In genomic region chr10:31650010-31650409, GRCh38 we compare ENCODE assay signal across 10 cellular contexts.
DNase-seq lines count a peak whose midpoint lies in the region; ATAC-seq, FAIRE-seq and TF ChIP-seq lines count a peak whose summit lies in the region.
"Had no signal": no experiment of that assay in that cellular context is flagged by ENCODE, and none has a peak within 500 bp of the region (broad histone marks: within the 10 kb centered on the region; RNA-seq: fewer than 3 reads in every experiment).

No MANE protein-coding gene starts in this region.

- intact Hi-C loops in HCT116 (cut with micrococcal nuclease) (no loop called here), kidney (cut with DNase I) (no loop called here)

- H3K4me1 ChIP-seq in HCT116 (ENCODE audit: control insufficient read depth in 1 of 2, insufficient read depth in 2 of 2, low read length in 2 of 2) (peaks cover 0 to 25% of the 10 kb centered on the region in 2 experiments; a peak in 2 of 4 replicates), kidney (ENCODE audit: control insufficient read depth in 1 of 2, insufficient read depth in 1 of 2, low read depth in 1 of 2, low read length in 2 of 2) (no peaks in the 10 kb centered on the region), stomach smooth muscle (ENCODE audit: control insufficient read depth, insufficient read depth, low read length) (peaks cover 5% of the 10 kb centered on the region)

- CTCF ChIA-PET in HCT116 (lab: Charles Lee), result no interaction called here

- in situ Hi-C loops in GM13977 (cut with MboI; ENCODE audit: low pct_unique_long_range_greater_than_20kb, low sequenced_read_pairs, unreplicated experiment), result no loop called here

- H3K79me2 ChIP-seq in HCT116 (ENCODE audit: insufficient read depth, low read length), result no peaks in the 10 kb centered on the region

- no peak for TF ChIP-seq RAD21 in HCT116 (IDR thresholded peaks at IDR 0.05; ENCODE audit: low read depth)

- no peak overlapping the region for H3K4me3 ChIP-seq in HCT116 (replicated peaks in 1 of 2; ENCODE audit: low read depth in 1 of 2, low read length in 2 of 2)
- H3K4me3 ChIP-seq in kidney (ENCODE audit: low read length in 2 of 2), result peak overlapping the region in 1 of 2 donors; percentile 26
- peak overlapping the region; percentile 59 to 62 for H3K4me3 ChIP-seq in stomach smooth muscle (ENCODE audit: low read length in 2 of 2)

- H3K9ac ChIP-seq in HCT116 (ENCODE audit: low read length), result no peak overlapping the region
- no peak overlapping the region for H3K9ac ChIP-seq in kidney (ENCODE audit: low read length in 2 of 2)
- H3K9ac ChIP-seq in stomach smooth muscle (ENCODE audit: low read length in 2 of 2), result peak overlapping the region; percentile 7 to 50

- H3K36me3 ChIP-seq in HCT116 (ENCODE audit: control insufficient read depth in 1 of 2, insufficient read depth in 2 of 2, low read length in 2 of 2), result no peaks in the 10 kb centered on the region
- no peaks in the 10 kb centered on the region for H3K36me3 ChIP-seq in kidney (ENCODE audit: control insufficient read depth in 1 of 2, insufficient read depth in 2 of 2, low read length in 2 of 2)
- no peaks in the 10 kb centered on the region for H3K36me3 ChIP-seq in stomach smooth muscle (ENCODE audit: control insufficient read depth in 2 of 2, insufficient read depth in 2 of 2, low read length in 2 of 2)

- H2AFZ ChIP-seq in HCT116 (ENCODE audit: low read depth, low read length, poor library complexity, severe bottlenecking), result peak overlapping the region; percentile 25

- ATAC-seq in HCT116 (no peak), GM21717 (IDR thresholded peaks at IDR 0.05; ENCODE audit: unreplicated experiment) (no peak), HG02981 (IDR thresholded peaks at IDR 0.05; ENCODE audit: unreplicated experiment) (no peak)

- no peaks in the 10 kb centered on the region for H3K27me3 ChIP-seq in HCT116 (ENCODE audit: insufficient read depth, low read length)
- no peaks in the 10 kb centered on the region for H3K27me3 ChIP-seq in stomach smooth muscle (ENCODE audit: control insufficient read depth in 1 of 2, insufficient read depth in 2 of 2, low read length in 2 of 2)

- RAD21 ChIA-PET in HCT116 (lab: Charles Lee; ENCODE audit: low non-redundant PET in 1 of 2, low total read pairs in 2 of 2, uncharacterized antibody in 2 of 2, unreplicated experiment in 2 of 2), result no interaction called here

- POLR2A ChIA-PET in HCT116 (lab: Charles Lee), result no interaction called here

- H3K27ac ChIP-seq in HCT116 (ENCODE audit: low read depth, low read length) (no peak overlapping the region), kidney (ENCODE audit: low read depth in 2 of 2, low read length in 2 of 2) (no peak overlapping the region), stomach smooth muscle (ENCODE audit: low read length) (peak overlapping the region; percentile 69)

- TF ChIP-seq CTCF in HCT116 (IDR thresholded peaks at IDR 0.05 in 2 of 3, conservative IDR thresholded peaks at IDR 0.05 in 1 of 3; ENCODE audit: borderline replicate concordance in 1 of 3, insufficient read depth in 1 of 3, low read depth in 2 of 3, low read length in 2 of 3), result no peak
- no peak for TF ChIP-seq CTCF in kidney (IDR thresholded peaks at IDR 0.05; ENCODE audit: borderline replicate concordance, extremely low read depth, insufficient read depth)
- TF ChIP-seq CTCF in GM13977 (IDR thresholded peaks at IDR 0.05; ENCODE audit: extremely low read depth, insufficient read depth, missing control alignments), result no peak

- H3K9me2 ChIP-seq in HCT116 (ENCODE audit: insufficient read depth), result no peaks in the 10 kb centered on the region

- H3K9me3 ChIP-seq in HCT116 (ENCODE audit: control insufficient read depth in 1 of 2, insufficient read depth in 1 of 2, low read depth in 1 of 2, low read length in 2 of 2), result no peaks in the 10 kb centered on the region
- no peaks in the 10 kb centered on the region for H3K9me3 ChIP-seq in kidney (ENCODE audit: control insufficient read depth in 1 of 2, low read length in 2 of 2)
- no peaks in the 10 kb centered on the region for H3K9me3 ChIP-seq in stomach smooth muscle (ENCODE audit: control insufficient read depth in 2 of 2, low read length in 2 of 2)

- FAIRE-seq in kidney (lab: Jason Lieb, UNC), result no peak
- FAIRE-seq: colon, GM18507 had no signal

- 0 out of 2 replicates have a peak overlapping the region, but pooled peaks have one; percentile 21 for H3K4me2 ChIP-seq in HCT116 (ENCODE audit: low read length)

- TF ChIP-seq POLR2A in HCT116 (IDR thresholded peaks at IDR 0.05; ENCODE audit: borderline replicate concordance, extremely low read depth, insufficient read depth, insufficient read length), result no peak

- no peaks in the 10 kb centered on the region for H4K20me1 ChIP-seq in HCT116 (ENCODE audit: insufficient read depth)

- BruUV-seq in HCT116 (replicated peaks; lab: Mats Ljungman, UMichigan), result no TSS peak

- DNase-seq in HCT116 (ENCODE audit: low read depth, low spot score) (no peak), brain pericyte (ENCODE audit: low read depth, low spot score) (peak; percentile 69), kidney (peak; percentile 84), GM13977 (ENCODE audit: low spot score) (no peak), NCI-H748 (lab: John Stamatoyannopoulos, UW; ENCODE audit: unreplicated experiment) (no peak)

TF ChIP-seq in HCT116, 20 proteins besides CTCF, POLR2A, EP300 and RAD21:
- TF ChIP-seq CBX3 (IDR thresholded peaks at IDR 0.05; ENCODE audit: low read depth) (no peak), ZNF274 (IDR thresholded peaks at IDR 0.05; ENCODE audit: low read depth, low read length) (no peak)

Comparison
In these comparisons a context has a peak if more than half of its experiments do, and no peak if none do; other contexts are left out.
1. DNase-seq: peak in brain pericyte (single experiment) and kidney (single experiment); none in HCT116 (single experiment), GM13977 (single experiment) and NCI-H748 (single experiment).
2. H3K4me3 ChIP-seq: peak in stomach smooth muscle (2 of 2); none in HCT116 (0 of 2).
3. H3K9ac ChIP-seq: peak in stomach smooth muscle (2 of 2); none in HCT116 (single experiment) and kidney (0 of 2).